10 cellular contexts compared by ENCODE assay signal in the genomic region with DNA sequence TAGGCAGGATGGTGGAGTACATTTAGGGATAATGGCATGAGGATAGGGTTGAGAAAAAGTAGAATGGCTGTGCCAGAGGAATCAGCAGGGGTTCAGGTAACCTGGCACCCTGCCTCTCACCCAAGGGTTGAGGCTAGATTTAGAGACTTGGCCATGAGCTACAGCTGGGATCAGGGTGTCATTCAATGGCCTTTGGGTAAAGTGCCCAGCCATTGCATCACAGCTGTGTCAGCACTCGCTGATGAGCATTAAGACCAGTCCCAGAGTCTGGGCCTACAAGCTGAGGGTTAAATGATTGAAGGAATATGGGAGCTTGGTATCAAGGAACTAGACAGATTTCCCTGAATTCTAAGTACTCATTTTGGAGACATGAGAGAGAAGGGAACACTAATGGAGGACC.
"Had no signal": no experiment of that assay in that cellular context is flagged by ENCODE, and none has a peak within 500 bp of the region (broad histone marks: within the 10 kb centered on the region; RNA-seq: fewer than 3 reads in every experiment).

No MANE protein-coding gene starts in this region.

- DNase-seq: GM23248, GOT3, H7, H9, HCEC 1CT, HFFc6 had no signal

- H3K36me3 ChIP-seq: HAP-1 had no signal

- H3K4me3 ChIP-seq: GM23248, GM23338, HAP-1 had no signal

- FAIRE-seq: H1, H54 had no signal
